In the genomic region with DNA sequence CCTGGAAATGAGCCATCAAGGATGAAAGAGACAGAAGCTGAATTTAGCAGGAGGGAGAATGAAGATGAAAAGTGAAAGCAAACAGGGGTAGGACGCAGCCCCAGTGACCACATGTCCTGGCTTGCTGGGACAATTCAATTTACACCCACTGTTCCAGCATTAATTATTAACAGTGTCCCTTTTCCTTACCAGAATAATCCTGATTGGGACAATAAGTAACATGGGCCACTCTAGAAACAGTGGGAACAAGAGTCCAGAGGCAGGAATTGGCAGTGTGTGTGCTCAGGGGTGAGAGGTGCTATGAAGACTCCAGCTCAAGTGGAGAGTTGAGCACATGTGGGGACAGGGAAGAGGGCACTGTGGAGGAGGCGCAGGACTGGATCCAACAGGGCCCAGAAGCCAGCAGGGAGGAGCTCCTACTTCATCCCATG, we compare ENCODE assay signal across 18 cellular contexts.
DNase-seq lines count a peak whose midpoint lies in the region; ATAC-seq and TF ChIP-seq lines count a peak whose summit lies in the region.
"Had no signal": no experiment of that assay in that cellular context is flagged by ENCODE, and none has a peak within 500 bp of the region (broad histone marks: within the 10 kb centered on the region; RNA-seq: fewer than 3 reads in every experiment).

No MANE protein-coding gene starts in this region.

- H3K27me3 ChIP-seq in Loucy (ENCODE audit: insufficient read depth, low read length, poor library complexity, severe bottlenecking) (no peaks in the 10 kb centered on the region), right cardiac atrium (ENCODE audit: control insufficient read depth, insufficient read depth) (no peaks in the 10 kb centered on the region), GM23338 (ENCODE audit: insufficient read depth) (no peaks in the 10 kb centered on the region)

- H4K20me1 ChIP-seq in Loucy (ENCODE audit: insufficient read depth, low read length, poor library complexity, severe bottlenecking) (no peaks in the 10 kb centered on the region), GM23338 (replicated peaks; ENCODE audit: insufficient read depth) (no peaks in the 10 kb centered on the region)

- H3K4me2 ChIP-seq in Loucy (ENCODE audit: low read depth, low read length, poor library complexity, severe bottlenecking) (no peak overlapping the region), GM23338 (no peak overlapping the region)
- H3K4me2 ChIP-seq: KMS-11 had no signal

- ATAC-seq in right cardiac atrium (peak; percentile 55 to 70), GM23338 (no peak)
- ATAC-seq: activated CD8-positive, alpha-beta memory T cell treated with anti-CD3 and anti-CD28 coated beads, Interleukin-2, amount 10 ng/mL, durations not matched to agents 7 days and 5 days; PC-3 had no signal

- H3K9me2 ChIP-seq in Loucy (replicated peaks; ENCODE audit: low read depth, low read length) (no peaks in the 10 kb centered on the region), GM23338 (ENCODE audit: insufficient read depth) (no peaks in the 10 kb centered on the region)

- H3K27ac ChIP-seq in right cardiac atrium (ENCODE audit: low read length) (peak overlapping the region; percentile 42), GM23338 (ENCODE audit: low read depth) (no peak overlapping the region)
- H3K27ac ChIP-seq: KMS-11 had no signal

- 54% methylated on average over 2 of the region's 2 CpGs for WGBS in right cardiac atrium

- H3F3A ChIP-seq in Loucy (ENCODE audit: low read depth): no peaks in the 10 kb centered on the region
- no peaks in the 10 kb centered on the region for H3F3A ChIP-seq in GM23338 (replicated peaks; ENCODE audit: low read depth)

- H3K36me3 ChIP-seq in Loucy (ENCODE audit: insufficient read depth, low read length) (no peaks in the 10 kb centered on the region), GM23338 (ENCODE audit: insufficient read depth) (no peaks in the 10 kb centered on the region)

- no peak for TF ChIP-seq CTCF in GM10266 (IDR thresholded peaks at IDR 0.05; ENCODE audit: control insufficient read depth, insufficient read depth, low read depth, missing control alignments)
- TF ChIP-seq CTCF in Loucy (conservative IDR thresholded peaks at IDR 0.05; ENCODE audit: low read length): no peak
- TF ChIP-seq CTCF in nephron (IDR thresholded peaks at IDR 0.05; ENCODE audit: unreplicated experiment in 3 of 3): no peak
- TF ChIP-seq CTCF in GM23338 (conservative IDR thresholded peaks at IDR 0.05; ENCODE audit: low read depth in 2 of 2): no peak

- peak; percentile 42 for DNase-seq in GM10266 (ENCODE audit: extremely low spot score)
- no peak for DNase-seq in right cardiac atrium
- DNase-seq in GM23338 (ENCODE audit: low spot score): no peak
- no peak for DNase-seq in putamen (ENCODE audit: low spot score)
- no peak for DNase-seq in SW 1271 (lab: John Stamatoyannopoulos, UW)
- no peak for DNase-seq in NCI-H1092 treated with DMSO at 0.1 percent for 48 hours (lab: John Stamatoyannopoulos, UW)
- DNase-seq: activated CD8-positive, alpha-beta memory T cell treated with anti-CD3 and anti-CD28 coated beads, Interleukin-2, amount 10 ng/mL, durations not matched to agents 7 days and 5 days; activated naive CD4-positive, alpha-beta T cell; erythroblast; head of caudate nucleus; NCI-H1436 treated with DMSO at 0.1 percent for 48 hours; NCI-H446 treated with DMSO at 0.1 percent for 48 hours; PC-3 had no signal

- peaks cover 84% of the 10 kb centered on the region for H3K4me1 Mint-ChIP-seq in nephron
- H3K4me1 Mint-ChIP-seq in GM23338: peaks cover 2% of the 10 kb centered on the region; the same call in 1 of the 3 replicates

- H3K27me3 Mint-ChIP-seq in nephron (ENCODE audit: low read depth): peaks cover 22% of the 10 kb centered on the region
- peaks cover 6% of the 10 kb centered on the region for H3K27me3 Mint-ChIP-seq in GM23338 (ENCODE audit: insufficient read depth, low read depth, poor library complexity)

- intact Hi-C loops in right cardiac atrium (cut with DNase I): no loop called here

- H3K4me3 ChIP-seq in Loucy (ENCODE audit: low read length, poor library complexity, severe bottlenecking) (no peak overlapping the region), right cardiac atrium (ENCODE audit: low read length) (no peak overlapping the region), GM23338 (no peak overlapping the region)

- 0 out of 2 replicates have a peak overlapping the region, but pooled peaks have one; percentile 43 for H2AFZ ChIP-seq in Loucy (ENCODE audit: low read length)
- no peak overlapping the region for H2AFZ ChIP-seq in GM23338

- no peaks in the 10 kb centered on the region for H3K36me3 Mint-ChIP-seq in nephron (ENCODE audit: low read depth)
- no peaks in the 10 kb centered on the region for H3K36me3 Mint-ChIP-seq in GM23338 (ENCODE audit: low read depth)
- H3K36me3 Mint-ChIP-seq: activated CD8-positive, alpha-beta memory T cell treated with anti-CD3 and anti-CD28 coated beads, Interleukin-2, amount 10 ng/mL, durations not matched to agents 7 days and 5 days had no signal

- H3K27ac Mint-ChIP-seq in nephron (peak overlapping the region; percentile 39 to 93 (median 66)), GM23338 (no peak overlapping the region)
- H3K27ac Mint-ChIP-seq: activated CD8-positive, alpha-beta memory T cell treated with anti-CD3 and anti-CD28 coated beads, Interleukin-2, amount 10 ng/mL, durations not matched to agents 7 days and 5 days; dendritic cell treated with granulocyte-macrophage colony-stimulating factor and Interleukin-4, amounts not matched to agents 40 ng/mL and 50 ng/mL, for 4 days; T-helper 1 cell treated with Interleukin-12 subunit alpha and Interleukin-12 subunit beta and Interleukin-4 antibody, amounts not matched to agents 30 μg/mL and 1 μg/mL, for 36 hours had no signal

- H3K9ac ChIP-seq in Loucy (ENCODE audit: low read depth, low read length, poor library complexity, severe bottlenecking): no peak overlapping the region
- H3K9ac ChIP-seq: KMS-11 had no signal

- H3K4me1 ChIP-seq in Loucy (ENCODE audit: insufficient read depth, low read length, poor library complexity, severe bottlenecking) (no peaks in the 10 kb centered on the region), right cardiac atrium (ENCODE audit: control insufficient read depth, insufficient read depth, low read length) (no peaks in the 10 kb centered on the region), GM23338 (ENCODE audit: insufficient read depth) (no peaks in the 10 kb centered on the region)

- H3K4me3 Mint-ChIP-seq in nephron (peak overlapping the region in 2 of 3 experiments; percentile 7 to 20), GM23338 (no peak overlapping the region; the same call in 2 of the 3 replicates)
- H3K4me3 Mint-ChIP-seq: activated CD8-positive, alpha-beta memory T cell treated with anti-CD3 and anti-CD28 coated beads, Interleukin-2, amount 10 ng/mL, durations not matched to agents 7 days and 5 days; dendritic cell treated with granulocyte-macrophage colony-stimulating factor and Interleukin-4, amounts not matched to agents 40 ng/mL and 50 ng/mL, for 4 days; T-helper 1 cell treated with Interleukin-12 subunit alpha and Interleukin-12 subunit beta and Interleukin-4 antibody, amounts not matched to agents 30 μg/mL and 1 μg/mL, for 36 hours had no signal

- H3K79me2 ChIP-seq in Loucy (ENCODE audit: insufficient read depth, low read length) (no peaks in the 10 kb centered on the region), GM23338 (replicated peaks; ENCODE audit: insufficient read depth) (no peaks in the 10 kb centered on the region)

- no peaks in the 10 kb centered on the region for H3K9me3 Mint-ChIP-seq in nephron
- no peaks in the 10 kb centered on the region for H3K9me3 Mint-ChIP-seq in GM23338
- H3K9me3 Mint-ChIP-seq: dendritic cell treated with granulocyte-macrophage colony-stimulating factor and Interleukin-4, amounts not matched to agents 40 ng/mL and 50 ng/mL, for 4 days; T-helper 1 cell treated with Interleukin-12 subunit alpha and Interleukin-12 subunit beta and Interleukin-4 antibody, amounts not matched to agents 30 μg/mL and 1 μg/mL, for 36 hours had no signal

- H3K9me3 ChIP-seq in Loucy (ENCODE audit: insufficient read depth, low read depth, low read length) (no peaks in the 10 kb centered on the region), right cardiac atrium (ENCODE audit: control insufficient read depth, low read length) (no peaks in the 10 kb centered on the region)

TF ChIP-seq in GM23338, 12 proteins besides CTCF, POLR2A, EP300 and RAD21 (continues in another document):
- no peak for TF ChIP-seq NANOG (IDR thresholded peaks at IDR 0.05; ENCODE audit: borderline replicate concordance)
- no peak for TF ChIP-seq ZNF331 (CRISPR knock-in tag; IDR thresholded peaks at IDR 0.05; ENCODE audit: low read depth)
- no peak for TF ChIP-seq STAT1 (IDR thresholded peaks at IDR 0.05; ENCODE audit: unreplicated experiment)
